18 cellular contexts compared by ENCODE assay signal in genomic region chr15:39695793-39696192, GRCh38.
"Had no signal": no experiment of that assay in that cellular context is flagged by ENCODE, and none has a peak within 500 bp of the region (broad histone marks: within the 10 kb centered on the region; RNA-seq: fewer than 3 reads in every experiment).

No MANE protein-coding gene starts in this region.

- H3K79me2 ChIP-seq: parathyroid adenoma had no signal

- H3K27ac ChIP-seq: neural progenitor cell, parathyroid adenoma, right lobe of liver, thoracic aorta, transverse colon, vagina had no signal

- H3K4me1 ChIP-seq: parathyroid adenoma, right lobe of liver had no signal

- ATAC-seq: effector memory CD8-positive, alpha-beta T cell; naive thymus-derived CD4-positive, alpha-beta T cell; right lobe of liver; stimulated activated naive B cell treated with anti-CD40 and anti-IgM and Interleukin-4, amounts not matched to agents 10 μg/mL and 1 μg/mL and 100 μg/mL, for 72 hours had no signal

- H3K27me3 ChIP-seq: neural progenitor cell, right lobe of liver, transverse colon, vagina had no signal

- DNase-seq: cortex of kidney; effector memory CD8-positive, alpha-beta T cell; naive thymus-derived CD4-positive, alpha-beta T cell; right lobe of liver; small intestine; stimulated activated CD4-positive, alpha-beta T cell treated with anti-CD3 and anti-CD28 coated beads, Interleukin-15, amount 100 ng/mL, for 24 hours; stimulated activated CD4-positive, alpha-beta T cell treated with anti-CD3 and anti-CD28 coated beads, Interleukin-2, amount 100 ng/mL, for 48 hours; stimulated activated naive B cell treated with anti-CD40 and anti-IgM and Interleukin-4, amounts not matched to agents 10 μg/mL and 1 μg/mL and 100 μg/mL, for 72 hours; transverse colon had no signal

- H3K4me3 Mint-ChIP-seq: effector memory CD8-positive, alpha-beta T cell; memory B cell; naive thymus-derived CD4-positive, alpha-beta T cell; nephron; neural progenitor cell; stimulated activated naive B cell treated with anti-CD40 and anti-IgM and Interleukin-4, amounts not matched to agents 10 μg/mL and 1 μg/mL and 100 μg/mL, for 72 hours; stimulated activated naive CD8-positive, alpha-beta T cell treated with anti-CD3 and anti-CD28 coated beads, Interleukin-15, Interleukin-2, amounts not matched to agents 100 ng/mL and 50 ng/mL, for 24 hours had no signal

- H3K4me2 ChIP-seq: neural progenitor cell had no signal

- H3K27me3 Mint-ChIP-seq: stimulated activated naive B cell treated with anti-CD40 and anti-IgM and Interleukin-4, amounts not matched to agents 10 μg/mL and 1 μg/mL and 100 μg/mL, for 72 hours had no signal

- H2AFZ ChIP-seq: neural progenitor cell, parathyroid adenoma had no signal

- H3K9me3 Mint-ChIP-seq: effector memory CD8-positive, alpha-beta T cell; memory B cell; naive thymus-derived CD4-positive, alpha-beta T cell; nephron; neural progenitor cell; stimulated activated naive B cell treated with anti-CD40 and anti-IgM and Interleukin-4, amounts not matched to agents 10 μg/mL and 1 μg/mL and 100 μg/mL, for 72 hours; stimulated activated naive CD8-positive, alpha-beta T cell treated with anti-CD3 and anti-CD28 coated beads, Interleukin-15, Interleukin-2, amounts not matched to agents 100 ng/mL and 50 ng/mL, for 24 hours had no signal

- H3K36me3 Mint-ChIP-seq: memory B cell; naive thymus-derived CD4-positive, alpha-beta T cell; neural progenitor cell; stimulated activated naive B cell treated with anti-CD40 and anti-IgM and Interleukin-4, amounts not matched to agents 10 μg/mL and 1 μg/mL and 100 μg/mL, for 72 hours had no signal

- H3K4me1 Mint-ChIP-seq: memory B cell; stimulated activated naive B cell treated with anti-CD40 and anti-IgM and Interleukin-4, amounts not matched to agents 10 μg/mL and 1 μg/mL and 100 μg/mL, for 72 hours had no signal

- H3K36me3 ChIP-seq: neural progenitor cell, right lobe of liver, thoracic aorta, transverse colon, vagina had no signal

- H3K9ac ChIP-seq: neural progenitor cell, parathyroid adenoma had no signal

- H3K27ac Mint-ChIP-seq: memory B cell; naive thymus-derived CD4-positive, alpha-beta T cell; progenitor cell of endocrine pancreas; stimulated activated naive B cell treated with anti-CD40 and anti-IgM and Interleukin-4, amounts not matched to agents 10 μg/mL and 1 μg/mL and 100 μg/mL, for 72 hours; stimulated activated naive CD8-positive, alpha-beta T cell treated with anti-CD3 and anti-CD28 coated beads, Interleukin-15, Interleukin-2, amounts not matched to agents 100 ng/mL and 50 ng/mL, for 24 hours had no signal

- H3K9me3 ChIP-seq: right lobe of liver, thoracic aorta, transverse colon, vagina had no signal

- H3K4me3 ChIP-seq: lung, neural progenitor cell, right lobe of liver, thoracic aorta, transverse colon, vagina had no signal
